Comparison of ENCODE assay signal across 9 cellular contexts in genomic region chr15:95662638-95663037, GRCh38.
"Had no signal": no experiment of that assay in that cellular context is flagged by ENCODE, and none has a peak within 500 bp of the region (broad histone marks: within the 10 kb centered on the region; RNA-seq: fewer than 3 reads in every experiment).

No MANE protein-coding gene starts in this region.

- H3K27ac Mint-ChIP-seq: IgD-negative memory B cell had no signal

- H3K4me1 ChIP-seq: HAP-1 had no signal

- H3K9me3 Mint-ChIP-seq: HFFc6 had no signal

- H3K4me1 Mint-ChIP-seq: IgD-negative memory B cell had no signal

- ATAC-seq: HCT116 had no signal

- H3K4me3 ChIP-seq: GM23248, HAP-1 had no signal

- H3K9me3 ChIP-seq: HAP-1 had no signal

- H3K27ac ChIP-seq: GM23248, HL-60 had no signal

- H3K36me3 ChIP-seq: HAP-1 had no signal

- DNase-seq: GM23248, GOT3, H7, HFFc6, KBM-7 had no signal

- H3K4me3 Mint-ChIP-seq: HFFc6, IgD-negative memory B cell had no signal

- H3K9ac ChIP-seq: GM23248 had no signal

- H2AFZ ChIP-seq: GM23248 had no signal
